In the genomic region with DNA sequence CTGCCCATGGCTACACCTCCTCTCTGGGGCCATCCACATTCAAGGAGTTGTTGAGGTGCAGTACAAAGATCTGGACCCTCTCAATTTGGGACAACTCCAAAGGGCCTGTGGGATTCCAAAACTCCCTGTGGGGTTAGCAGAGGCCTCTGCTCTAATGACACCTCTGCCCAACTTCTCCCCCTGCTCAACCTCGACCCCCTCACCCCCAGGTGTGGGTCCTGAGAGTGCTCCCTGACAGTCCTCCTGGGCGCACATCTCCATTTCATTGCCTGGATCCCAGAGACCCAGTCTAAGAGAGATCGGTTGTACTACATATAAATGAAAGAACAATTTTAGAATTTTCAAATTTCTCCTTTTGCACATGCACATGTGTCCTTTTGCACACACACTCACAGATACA, we compare ENCODE assay signal across 2 cellular contexts.
TF ChIP-seq lines count a peak whose summit lies in the region.

No MANE protein-coding gene starts in this region.

TF ChIP-seq in HepG2, 621 proteins besides CTCF, POLR2A, EP300 and RAD21:
- TF ChIP-seq ZNF263 (CRISPR knock-in tag; IDR thresholded peaks at IDR 0.05), result peak; percentile 90
- TF ChIP-seq CEBPG (CRISPR knock-in tag; IDR thresholded peaks at IDR 0.05), result no peak
TF ChIP-seq in HepG2: peak in this region for 1.

TF ChIP-seq in H1, 55 proteins besides CTCF, POLR2A, EP300 and RAD21:
- TF ChIP-seq ATF2 (IDR thresholded peaks at IDR 0.05; ENCODE audit: low read length), result no peak
- TF ChIP-seq TEAD4 (IDR thresholded peaks at IDR 0.05; ENCODE audit: low read depth, low read length), result no peak
- TF ChIP-seq CREB1 (IDR thresholded peaks at IDR 0.05), result no peak
- TF ChIP-seq SRF (IDR thresholded peaks at IDR 0.05; ENCODE audit: low read depth, low read length), result no peak
- TF ChIP-seq CTBP2 (IDR thresholded peaks at IDR 0.05; ENCODE audit: borderline replicate concordance, insufficient read depth, insufficient read length, low read length), result no peak
- no peak for TF ChIP-seq ZNF274 (IDR thresholded peaks at IDR 0.05; ENCODE audit: borderline replicate concordance, extremely low read depth, low read length)
- no peak for TF ChIP-seq KDM4A (IDR thresholded peaks at IDR 0.05; ENCODE audit: low read depth, low read length, severe bottlenecking)
- TF ChIP-seq JUND (IDR thresholded peaks at IDR 0.05; ENCODE audit: low read length), result no peak
- no peak for TF ChIP-seq RFX5 (IDR thresholded peaks at IDR 0.05; ENCODE audit: borderline replicate concordance, low read depth, low read length)
- TF ChIP-seq PHF8 (conservative IDR thresholded peaks at IDR 0.05; ENCODE audit: low read depth, low read length), result no peak
- TF ChIP-seq JUN (IDR thresholded peaks at IDR 0.05; ENCODE audit: low read depth, low read length), result no peak
- no peak for TF ChIP-seq EZH2 (IDR thresholded peaks at IDR 0.05; ENCODE audit: low read depth, low read length, severe bottlenecking)
- TF ChIP-seq RNF2 (IDR thresholded peaks at IDR 0.05; ENCODE audit: borderline replicate concordance, low read depth, low read length, missing control alignments, poor library complexity, severe bottlenecking), result no peak
- no peak for TF ChIP-seq KDM1A (IDR thresholded peaks at IDR 0.05; ENCODE audit: borderline replicate concordance, low read length)
TF ChIP-seq in H1: peak in this region for 0.
